Comparison of ENCODE assay signal across 18 cellular contexts in the genomic region with DNA sequence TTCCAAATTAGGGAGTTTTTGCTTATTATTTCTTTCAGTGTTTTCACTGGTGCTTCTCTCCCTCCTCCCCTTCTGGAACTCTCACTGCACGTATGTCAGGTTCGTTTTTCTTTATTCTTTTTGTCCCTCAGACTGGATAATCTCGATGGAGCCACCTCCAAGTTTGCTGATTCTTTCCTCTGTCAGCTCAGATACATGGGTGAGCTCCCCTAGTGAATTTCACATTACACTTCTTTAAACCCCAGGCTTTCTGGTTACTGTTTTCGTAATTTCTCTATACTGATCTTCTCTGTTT. TPM values are rescaled to one million over a fixed set of nuclear protein-coding genes. Genes with fewer than 3 reads are reported as not detected.
DNase-seq lines count a peak whose midpoint lies in the region; ATAC-seq, FAIRE-seq and TF ChIP-seq lines count a peak whose summit lies in the region.
"Had no signal": no experiment of that assay in that cellular context is flagged by ENCODE, and none has a peak within 500 bp of the region (broad histone marks: within the 10 kb centered on the region; RNA-seq: fewer than 3 reads in every experiment).

No MANE protein-coding gene starts in this region.

- in situ Hi-C loops in Panc1 (cut with HindIII; ENCODE audit: low pct_unique_long_range_greater_than_20kb, low sequenced_read_pairs): no loop called here
- in situ Hi-C loops in K562 (cut with MboI): no loop called here

- no peaks in the 10 kb centered on the region for H3K27me3 Mint-ChIP-seq in activated naive CD8-positive, alpha-beta T cell
- no peaks in the 10 kb centered on the region for H3K27me3 Mint-ChIP-seq in activated naive CD8-positive, alpha-beta T cell treated with anti-CD3 and anti-CD28 coated beads, Interleukin-2, amount 50 U/mL, for 24 hours
- H3K27me3 Mint-ChIP-seq: CD4-positive, alpha-beta memory T cell had no signal

- TF ChIP-seq CTCF in HEK293 (tag by site-specific recombination; IDR thresholded peaks at IDR 0.05) (no peak), Panc1 (IDR thresholded peaks at IDR 0.05) (no peak), K562 (IDR thresholded peaks at IDR 0.05 in 2 of 3, conservative IDR thresholded peaks at IDR 0.05 in 1 of 3; ENCODE audit: insufficient read depth in 2 of 3, low read depth in 1 of 3, low read length in 3 of 3) (no peak)

- WGBS in K562 (ENCODE audit: insufficient coverage, low coverage, missing lambda C conversion rate): 16% methylated on average over 4 of the region's 4 CpGs

- TF ChIP-seq EP300 in K562 (IDR thresholded peaks at IDR 0.05; ENCODE audit: low read length): no peak

- no peak overlapping the region for H3K4me2 ChIP-seq in K562 (ENCODE audit: insufficient read depth, low read length)

- no peaks in the 10 kb centered on the region for H3K9me3 Mint-ChIP-seq in activated naive CD8-positive, alpha-beta T cell (ENCODE audit: low read depth)
- no peaks in the 10 kb centered on the region for H3K9me3 Mint-ChIP-seq in activated naive CD8-positive, alpha-beta T cell treated with anti-CD3 and anti-CD28 coated beads, Interleukin-2, amount 50 U/mL, for 24 hours
- H3K9me3 Mint-ChIP-seq: H9 had no signal

- POLR2A ChIA-PET in HEK293 (lab: Yijun Ruan, JAX): no interaction called here
- POLR2A ChIA-PET in Panc1 (lab: Charles Lee): no interaction called here
- POLR2A ChIA-PET in K562 (lab: Yijun Ruan, JAX): interaction anchor here (3.2 kb wide), 1 partner anchor 11 kb away, joined by 6 read pairs; no protein-coding TSS in a partner anchor

- H3K79me2 ChIP-seq in K562 (ENCODE audit: control insufficient read depth, insufficient read depth, low read length): no peaks in the 10 kb centered on the region

- DNase-seq in activated naive CD8-positive, alpha-beta T cell treated with anti-CD3 and anti-CD28 coated beads, Interleukin-2, amount 50 U/mL, for 24 hours: no peak
- DNase-seq in Panc1 (ENCODE audit: low read depth, low spot score): no peak
- no peak for DNase-seq in K562 (ENCODE audit: extremely low read depth in 1 of 4, low spot score in 3 of 4)
- DNase-seq in NCI-H69 (lab: John Stamatoyannopoulos, UW): no peak
- DNase-seq: C1 segment of cervical spinal cord; Calu3; CD4-positive, alpha-beta memory T cell; COR-L47; DMS53; DMS79 treated with DMSO at 0.1 percent for 48 hours; GF-D8; GM23248; H9 had no signal

- no peaks in the 10 kb centered on the region for H3K4me1 ChIP-seq in HEK293 (ENCODE audit: control insufficient read depth, insufficient read depth, low read length)
- H3K4me1 ChIP-seq in Panc1 (ENCODE audit: control insufficient read depth, insufficient read depth, low read length): no peaks in the 10 kb centered on the region
- peaks cover 5 to 14% of the 10 kb centered on the region in 2 experiments; a peak in 4 of 5 replicates for H3K4me1 ChIP-seq in K562 (replicated peaks in 1 of 2; ENCODE audit: control insufficient read depth in 2 of 2, insufficient read depth in 2 of 2, low read length in 2 of 2)

- FAIRE-seq in K562 (lab: Jason Lieb, UNC): no peak
- FAIRE-seq: GM12892, H1 had no signal

- H4K20me1 ChIP-seq in K562 (replicated peaks; ENCODE audit: control insufficient read depth, insufficient read depth, low read length): no peaks in the 10 kb centered on the region

- TF ChIP-seq RAD21 in K562 (CRISPR knock-in tag; conservative IDR thresholded peaks at IDR 0.05 in 1 of 2, IDR thresholded peaks at IDR 0.05 in 1 of 2): no peak

- peak overlapping the region; percentile 57 for H2AFZ ChIP-seq in K562 (ENCODE audit: low read depth, low read length)
- H2AFZ ChIP-seq: GM23248 had no signal

- H3K4me3 ChIP-seq in HEK293 (ENCODE audit: low read depth, low read length) (no peak overlapping the region), Panc1 (ENCODE audit: low read depth in 2 of 2, low read length in 2 of 2) (no peak overlapping the region), K562 (no peak overlapping the region)
- H3K4me3 ChIP-seq: GM23248 had no signal

- H3K27ac Mint-ChIP-seq in activated naive CD8-positive, alpha-beta T cell: peak overlapping the region; percentile 64
- H3K27ac Mint-ChIP-seq in activated naive CD8-positive, alpha-beta T cell treated with anti-CD3 and anti-CD28 coated beads, Interleukin-2, amount 50 U/mL, for 24 hours: no peak overlapping the region
- H3K27ac Mint-ChIP-seq: H9 had no signal

- no peak for ATAC-seq in activated naive CD8-positive, alpha-beta T cell treated with anti-CD3 and anti-CD28 coated beads, Interleukin-2, amount 50 U/mL, for 24 hours
- ATAC-seq in Panc1: no peak
- peak; percentile 6 for ATAC-seq in K562
- no peak for ATAC-seq in GM21423 (IDR thresholded peaks at IDR 0.05; ENCODE audit: unreplicated experiment)

- no peaks in the 10 kb centered on the region for H3K27me3 ChIP-seq in Panc1 (ENCODE audit: control insufficient read depth, insufficient read depth, low read length)
- H3K27me3 ChIP-seq in K562 (ENCODE audit: control insufficient read depth in 2 of 2, insufficient read depth in 2 of 2, low read length in 2 of 2): no peaks in the 10 kb centered on the region

- H3K9me1 ChIP-seq in K562 (ENCODE audit: control insufficient read depth, insufficient read depth, low read length): no peaks in the 10 kb centered on the region

- H3K27ac ChIP-seq in HEK293 (ENCODE audit: extremely low read depth, low read depth, low read length) (no peak overlapping the region), Panc1 (ENCODE audit: low read length) (no peak overlapping the region), K562 (ENCODE audit: extremely low read depth, low read depth, low read length) (no peak overlapping the region)
- H3K27ac ChIP-seq: GM23248 had no signal

- H3K4me3 Mint-ChIP-seq in activated naive CD8-positive, alpha-beta T cell: no peak overlapping the region
- no peak overlapping the region for H3K4me3 Mint-ChIP-seq in activated naive CD8-positive, alpha-beta T cell treated with anti-CD3 and anti-CD28 coated beads, Interleukin-2, amount 50 U/mL, for 24 hours
- H3K4me3 Mint-ChIP-seq: CD4-positive, alpha-beta memory T cell; H9 had no signal

- intact Hi-C loops in Panc1 (cut with micrococcal nuclease; ENCODE audit: unreplicated experiment): no loop called here
- intact Hi-C loops in K562 (cut with micrococcal nuclease): no loop called here

- peaks cover 4% of the 10 kb centered on the region for H3K36me3 Mint-ChIP-seq in activated naive CD8-positive, alpha-beta T cell
- peaks cover 8% of the 10 kb centered on the region for H3K36me3 Mint-ChIP-seq in activated naive CD8-positive, alpha-beta T cell treated with anti-CD3 and anti-CD28 coated beads, Interleukin-2, amount 50 U/mL, for 24 hours (ENCODE audit: low read depth)

- H3K9ac ChIP-seq in K562 (ENCODE audit: insufficient read depth in 1 of 2, low read depth in 2 of 2, low read length in 2 of 2): no peak overlapping the region
- H3K9ac ChIP-seq: GM23248 had no signal

- H3K9me3 ChIP-seq in HEK293 (ENCODE audit: control insufficient read depth, insufficient read depth, low read depth, low read length): no peaks in the 10 kb centered on the region
- H3K9me3 ChIP-seq in Panc1 (ENCODE audit: control insufficient read depth, insufficient read depth, low read depth, low read length): no peaks in the 10 kb centered on the region
- H3K9me3 ChIP-seq in K562 (replicated peaks; ENCODE audit: control insufficient read depth, insufficient read depth, low read depth, low read length): no peaks in the 10 kb centered on the region

- CTCF ChIA-PET in HEK293 (lab: Yijun Ruan, JAX): no interaction called here
- CTCF ChIA-PET in Panc1 (lab: Charles Lee): no interaction called here
- CTCF ChIA-PET in K562 (lab: Yijun Ruan, JAX; ENCODE audit: low intra/inter-chr PET ratio): no interaction called here

- peaks cover 3% of the 10 kb centered on the region for H3K4me1 Mint-ChIP-seq in activated naive CD8-positive, alpha-beta T cell (ENCODE audit: low read depth)
- H3K4me1 Mint-ChIP-seq in activated naive CD8-positive, alpha-beta T cell treated with anti-CD3 and anti-CD28 coated beads, Interleukin-2, amount 50 U/mL, for 24 hours: no peaks in the 10 kb centered on the region

- TF ChIP-seq POLR2A in K562 (conservative IDR thresholded peaks at IDR 0.05): no peak

- H3K36me3 ChIP-seq in HEK293 (ENCODE audit: control insufficient read depth in 2 of 2, insufficient read depth in 1 of 2, low read length in 2 of 2): peaks cover 0 to 8% of the 10 kb centered on the region in 2 experiments; a peak in 1 of 3 replicates
- H3K36me3 ChIP-seq in Panc1 (ENCODE audit: control insufficient read depth, insufficient read depth, low read length): no peaks in the 10 kb centered on the region
- H3K36me3 ChIP-seq in K562 (ENCODE audit: control insufficient read depth, insufficient read depth, low read length): peaks cover 7% of the 10 kb centered on the region; the same call in 2 of the 3 replicates

- BruUV-seq in Panc1 (replicated peaks; lab: Mats Ljungman, UMichigan) (TSS peak; percentile 56), K562 (replicated peaks; lab: Mats Ljungman, UMichigan) (no TSS peak)

TF ChIP-seq in HEK293, 187 proteins besides CTCF, POLR2A, EP300 and RAD21:
- peak; percentile 70 for TF ChIP-seq SETDB1 (IDR thresholded peaks at IDR 0.05; ENCODE audit: insufficient read length, low read length)
- no peak for TF ChIP-seq SALL2 (tag by site-specific recombination; IDR thresholded peaks at IDR 0.05; ENCODE audit: borderline replicate concordance)

RNA-seq across cellular contexts. Expression of a gene that starts 20.8 kb away (rescaled TPM):
- total RNA-seq in Panc1 (2021; ENCODE audit: unreplicated experiment) (81.4 TPM), K562 (2014; rRNA removed) (47.2 and 50.6 TPM in 2 replicates), K562 (2014; rRNA removed; fragmentation: Illumina TruSeq; extraction: Trizol) (75.9 and 83.0 TPM in 2 replicates), K562 (2015; rRNA removed; fragmentation: Illumina TruSeq; extraction: Trizol) (65.1 and 70.1 TPM in 2 replicates), K562 (2021) (103 and 127 TPM in 2 replicates)
- 40.0 TPM for polyA plus RNA-seq in Panc1 (2012; ENCODE audit: insufficient read length)
- total RNA-seq in K562 (2011; cell fraction: chromatin; rRNA removed; ENCODE audit: low replicate concordance): 177 and 316 TPM in 2 replicates
- 101 and 122 TPM in 2 replicates for total RNA-seq in K562 (2011; cell fraction: nucleolus; rRNA removed)
- total RNA-seq in K562 (2011; cell fraction: nucleoplasm; rRNA removed): 178 and 208 TPM in 2 replicates
- polyA plus RNA-seq in K562 (2011; rRNA removed) (75.0 and 124 TPM in 2 replicates), K562 (2014; fragmentation: Illumina TruSeq; extraction: Trizol) (78.8 and 86.1 TPM in 2 replicates), K562 (2014; fragmentation: Nextera tagmentation; extraction: Ambion mirVana) (10 to 100 TPM; 21.5 to 97.7 TPM), K562 (2014; rRNA removed) (94.6 and 97.2 TPM in 2 replicates)
- 54.9 and 63.1 TPM in 2 replicates for polyA plus RNA-seq in K562 (2011; cell fraction: cytosol; rRNA removed)
- polyA plus RNA-seq in K562 (2011; cell fraction: nucleus; rRNA removed): 114 and 154 TPM in 2 replicates
- polyA plus RNA-seq in K562 (2012): 71.2 and 97.6 TPM in 2 replicates
- 201 and 283 TPM in 2 replicates for polyA minus RNA-seq in K562 (2011; rRNA and poly(A)+ RNA removed)
- 50.1 and 65.9 TPM in 2 replicates for polyA minus RNA-seq in K562 (2011; cell fraction: cytosol; rRNA and poly(A)+ RNA removed)
- polyA minus RNA-seq in K562 (2011; cell fraction: nucleus; rRNA and poly(A)+ RNA removed): 111 and 112 TPM in 2 replicates
